In the genomic region with DNA sequence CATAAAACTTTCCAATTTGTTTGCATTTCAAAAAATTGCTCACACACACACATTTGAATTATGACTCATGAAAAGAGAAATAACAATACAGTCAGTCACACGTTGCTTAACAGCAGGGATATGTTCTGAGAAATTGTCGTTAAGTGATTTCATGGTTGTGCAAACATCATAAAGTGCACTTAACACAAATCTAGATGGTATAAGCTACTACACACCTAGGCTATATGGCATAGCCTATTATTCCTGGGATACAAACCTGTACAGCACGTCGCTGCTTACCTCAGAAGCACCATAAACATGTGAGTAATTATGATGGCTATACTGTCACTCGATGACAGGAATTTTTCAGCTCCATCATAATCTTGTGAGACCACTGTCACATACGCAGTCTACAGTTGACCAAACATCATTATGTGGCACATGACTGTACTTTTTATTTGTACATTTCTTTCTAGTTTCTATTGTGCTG, we compare ENCODE assay signal across 11 cellular contexts.
DNase-seq lines count a peak whose midpoint lies in the region; ATAC-seq, FAIRE-seq and TF ChIP-seq lines count a peak whose summit lies in the region.
"Had no signal": no experiment of that assay in that cellular context is flagged by ENCODE, and none has a peak within 500 bp of the region (broad histone marks: within the 10 kb centered on the region; RNA-seq: fewer than 3 reads in every experiment).

No MANE protein-coding gene starts in this region.

- no peak for TF ChIP-seq POLR2A in endothelial cell of umbilical vein (IDR thresholded peaks at IDR 0.05; ENCODE audit: low read depth, low read length)

- no peaks in the 10 kb centered on the region for H3K79me2 ChIP-seq in endothelial cell of umbilical vein (ENCODE audit: control insufficient read depth, insufficient read depth, low read length)
- H3K79me2 ChIP-seq in smooth muscle cell (ENCODE audit: low read depth), result no peaks in the 10 kb centered on the region

- H3K9me3 ChIP-seq in endothelial cell of umbilical vein (replicated peaks; ENCODE audit: control insufficient read depth, insufficient read depth, low read length), result no peaks in the 10 kb centered on the region
- H3K9me3 ChIP-seq in smooth muscle cell (replicated peaks; ENCODE audit: low read depth), result no peaks in the 10 kb centered on the region
- H3K9me3 ChIP-seq: body of pancreas, psoas muscle had no signal

- H3K27ac ChIP-seq in endothelial cell of umbilical vein (ENCODE audit: insufficient read depth, low read depth, low read length), result peak overlapping the region; percentile 73
- H3K27ac ChIP-seq in smooth muscle cell (ENCODE audit: low read depth), result peak overlapping the region; percentile 95
- H3K27ac ChIP-seq: body of pancreas had no signal

- DNase-seq in HT-29 (ENCODE audit: low spot score), result peak; percentile 58
- peak; percentile 94 for DNase-seq in NCI-H748 treated with DMSO at 0.1 percent for 48 hours (lab: John Stamatoyannopoulos, UW)
- DNase-seq in endothelial cell of umbilical vein (ENCODE audit: low read depth, low spot score), result peak; percentile 53
- DNase-seq in smooth muscle cell (lab: John Stamatoyannopoulos, UW; ENCODE audit: unreplicated experiment), result no peak
- DNase-seq in occipital lobe (lab: John Stamatoyannopoulos, UW), result no peak
- DNase-seq: activated CD4-positive, alpha-beta T cell treated with anti-CD3 and anti-CD28 coated beads for 48 hours; body of pancreas; psoas muscle had no signal

- TF ChIP-seq CTCF in endothelial cell of umbilical vein (IDR thresholded peaks at IDR 0.05; ENCODE audit: extremely low read depth in 1 of 2, insufficient read depth in 1 of 2, low read depth in 1 of 2, low read length in 2 of 2), result no peak
- TF ChIP-seq CTCF in smooth muscle cell (IDR thresholded peaks at IDR 0.05; ENCODE audit: borderline replicate concordance, insufficient read depth, poor library complexity, severe bottlenecking), result no peak

- H2AFZ ChIP-seq in endothelial cell of umbilical vein (ENCODE audit: low read depth, low read length), result no peak overlapping the region
- H2AFZ ChIP-seq in smooth muscle cell (ENCODE audit: low read depth), result no peak overlapping the region

- peaks cover 31% of the 10 kb centered on the region for H3K4me1 ChIP-seq in endothelial cell of umbilical vein (ENCODE audit: control insufficient read depth, extremely low read depth, insufficient read depth, low read length)
- H3K4me1 ChIP-seq in smooth muscle cell (ENCODE audit: low read depth), result peaks cover 20% of the 10 kb centered on the region
- H3K4me1 ChIP-seq: body of pancreas had no signal

- WGBS in smooth muscle cell (ENCODE audit: low lambda C conversion rate), result 56% methylated on average over 6 of the region's 6 CpGs

- H3K4me3 ChIP-seq in endothelial cell of umbilical vein (replicated peaks in 1 of 3; ENCODE audit: insufficient read depth in 1 of 3, low read depth in 1 of 3, low read length in 3 of 3), result no peak overlapping the region
- H3K4me3 ChIP-seq in smooth muscle cell, result no peak overlapping the region
- H3K4me3 ChIP-seq: body of pancreas, psoas muscle had no signal

- H3K27me3 ChIP-seq in endothelial cell of umbilical vein (ENCODE audit: control insufficient read depth in 2 of 2, insufficient read depth in 2 of 2, low read length in 2 of 2), result no peaks in the 10 kb centered on the region
- no peaks in the 10 kb centered on the region for H3K27me3 ChIP-seq in smooth muscle cell (ENCODE audit: low read depth)
- H3K27me3 ChIP-seq: body of pancreas had no signal

- no peaks in the 10 kb centered on the region for H4K20me1 ChIP-seq in endothelial cell of umbilical vein (replicated peaks; ENCODE audit: control insufficient read depth, extremely low read depth, insufficient read depth, low read length)
- H4K20me1 ChIP-seq in smooth muscle cell (ENCODE audit: low read depth), result no peaks in the 10 kb centered on the region

- H3K4me2 ChIP-seq in endothelial cell of umbilical vein (ENCODE audit: insufficient read depth, low read length), result no peak overlapping the region
- peak overlapping the region; percentile 75 for H3K4me2 ChIP-seq in smooth muscle cell

- POLR2A ChIA-PET in endothelial cell of umbilical vein (lab: Charles Lee), result no interaction called here

- H3K9me1 ChIP-seq in endothelial cell of umbilical vein (replicated peaks; ENCODE audit: control insufficient read depth, extremely low read depth, insufficient read depth, low read length), result no peaks in the 10 kb centered on the region

- BruUV-seq in endothelial cell of umbilical vein (replicated peaks; lab: Mats Ljungman, UMichigan), result no TSS peak

- no peaks in the 10 kb centered on the region for H3K36me3 ChIP-seq in endothelial cell of umbilical vein (ENCODE audit: control insufficient read depth in 2 of 2, extremely low read depth in 1 of 2, insufficient read depth in 2 of 2, low read length in 2 of 2)
- no peaks in the 10 kb centered on the region for H3K36me3 ChIP-seq in smooth muscle cell (ENCODE audit: low read depth)

- H3K9ac ChIP-seq in endothelial cell of umbilical vein (replicated peaks; ENCODE audit: extremely low read depth, insufficient read depth, low read length), result no peak overlapping the region
- H3K9ac ChIP-seq in smooth muscle cell (ENCODE audit: low read depth), result peak overlapping the region; percentile 84

- FAIRE-seq in endothelial cell of umbilical vein (lab: Jason Lieb, UNC), result peak; percentile 75

- intact Hi-C loops in endothelial cell of umbilical vein (cut with micrococcal nuclease), result loop anchor here (5.0 kb wide), 1 partner anchor 990 kb away; a partner anchor contains a TSS

- CTCF ChIA-PET in endothelial cell of umbilical vein (lab: Charles Lee), result interaction anchor here (1.0 to 2.9 kb wide), 3 partner anchors 9 to 1012 kb away, joined by 3 to 10 read pairs (median 3); no protein-coding TSS in a partner anchor

- ATAC-seq in GM21367 (IDR thresholded peaks at IDR 0.05; ENCODE audit: unreplicated experiment), result no peak
- no peak for ATAC-seq in GM18868 (IDR thresholded peaks at IDR 0.05; ENCODE audit: unreplicated experiment)
- ATAC-seq in HG03378 (IDR thresholded peaks at IDR 0.05; ENCODE audit: unreplicated experiment), result no peak
- ATAC-seq: body of pancreas had no signal

- H3F3A ChIP-seq in smooth muscle cell (ENCODE audit: low read depth), result peaks cover 35% of the 10 kb centered on the region

- dilution Hi-C loops in endothelial cell of umbilical vein (cut with MboI; ENCODE audit: extremely low pct_ligation_motif_present, low sequenced_read_pairs), result no loop called here

TF ChIP-seq in endothelial cell of umbilical vein, 7 proteins besides CTCF, POLR2A, EP300 and RAD21:
- no peak for TF ChIP-seq EZH2 (IDR thresholded peaks at IDR 0.05; ENCODE audit: borderline replicate concordance, low read depth, low read length, severe bottlenecking)
- TF ChIP-seq MYC (IDR thresholded peaks at IDR 0.05; ENCODE audit: low read depth, low read length), result no peak
- peak; percentile 58 for TF ChIP-seq JUN (IDR thresholded peaks at IDR 0.05; ENCODE audit: borderline replicate concordance, insufficient read depth, insufficient read length, low read depth)
- no peak for TF ChIP-seq POLR2AphosphoS5 (IDR thresholded peaks at IDR 0.05; ENCODE audit: insufficient read depth, low read depth, low read length)
- peak; percentile 69 for TF ChIP-seq FOS (IDR thresholded peaks at IDR 0.05; ENCODE audit: borderline replicate concordance, insufficient read depth, low read length)
- no peak for TF ChIP-seq GATA2 (IDR thresholded peaks at IDR 0.05; ENCODE audit: insufficient read depth, insufficient read length, low read depth, low read length)
- TF ChIP-seq, protein P1, sequence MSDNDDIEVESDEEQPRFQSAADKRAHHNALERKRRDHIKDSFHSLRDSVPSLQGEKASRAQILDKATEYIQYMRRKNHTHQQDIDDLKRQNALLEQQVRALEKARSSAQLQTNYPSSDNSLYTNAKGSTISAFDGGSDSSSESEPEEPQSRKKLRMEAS (IDR thresholded peaks at IDR 0.05; ENCODE audit: insufficient read depth, insufficient read length), result no peak

Comparison
In these comparisons a context has a peak if more than half of its experiments do, and no peak if none do; other contexts are left out.
1. DNase-seq: peak in HT-29 (single experiment), NCI-H748 treated with DMSO at 0.1 percent for 48 hours (single experiment) and endothelial cell of umbilical vein (single experiment); none in smooth muscle cell (single experiment) and occipital lobe (single experiment).